In the genomic region with DNA sequence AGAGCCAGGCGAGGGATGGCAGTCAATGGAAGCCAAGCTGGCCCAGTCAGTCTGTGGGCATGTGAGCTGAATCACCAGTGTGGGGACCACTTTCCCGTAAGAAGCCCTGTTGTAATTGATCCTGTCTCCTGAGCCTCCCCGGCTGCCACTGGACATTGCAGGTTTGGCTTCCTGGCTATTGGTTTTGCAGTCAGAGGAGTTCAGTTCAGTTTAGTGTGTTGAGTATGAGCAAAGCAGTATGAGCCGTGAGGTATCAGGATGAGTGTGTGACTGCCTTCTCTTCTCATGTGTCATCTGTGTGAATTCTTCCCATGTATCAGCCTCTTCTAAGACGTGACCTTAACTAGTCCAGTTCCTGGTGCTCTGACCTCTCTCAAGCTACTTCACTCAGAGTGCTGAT, we compare ENCODE assay signal across 14 cellular contexts.
DNase-seq lines count a peak whose midpoint lies in the region; TF ChIP-seq lines count a peak whose summit lies in the region.
"Had no signal": no experiment of that assay in that cellular context is flagged by ENCODE, and none has a peak within 500 bp of the region (broad histone marks: within the 10 kb centered on the region; RNA-seq: fewer than 3 reads in every experiment).

No MANE protein-coding gene starts in this region.

- peak overlapping the region; percentile 44 to 61 for H3K27ac ChIP-seq in right atrium auricular region
- H3K27ac ChIP-seq: WERI-Rb-1 had no signal

- H3K36me3 ChIP-seq in right atrium auricular region = no peaks in the 10 kb centered on the region
- H3K36me3 ChIP-seq: WERI-Rb-1 had no signal

- H3K4me3 ChIP-seq in right atrium auricular region (no peak overlapping the region), retinal pigment epithelial cell (ENCODE audit: low read length) (no peak overlapping the region)
- H3K4me3 ChIP-seq: testis had no signal

- H3K27me3 ChIP-seq in right atrium auricular region = no peaks in the 10 kb centered on the region
- H3K27me3 ChIP-seq: testis had no signal

- no peak for TF ChIP-seq CTCF in right atrium auricular region (IDR thresholded peaks at IDR 0.05)
- no peak for TF ChIP-seq CTCF in retinal pigment epithelial cell (conservative IDR thresholded peaks at IDR 0.05; ENCODE audit: low read depth, low read length)
- no peak for TF ChIP-seq CTCF in GM13976 (IDR thresholded peaks at IDR 0.05; ENCODE audit: borderline replicate concordance, control extremely low read depth, extremely low read depth, insufficient read depth, missing control alignments)

- H3K4me1 ChIP-seq in right atrium auricular region = peaks cover 0 to 19% of the 10 kb centered on the region in 2 donors
- H3K4me1 ChIP-seq: testis had no signal

- in situ Hi-C loops in GM13976 (cut with MboI; ENCODE audit: low sequenced_read_pairs, unreplicated experiment) = no loop called here

- no peaks in the 10 kb centered on the region for H3K9me3 ChIP-seq in right atrium auricular region
- H3K9me3 ChIP-seq: testis had no signal

- DNase-seq in D341Med (ENCODE audit: low spot score) (peak; percentile 17), UCSD-AML1 (lab: John Stamatoyannopoulos, UW; ENCODE audit: unreplicated experiment) (peak; percentile 1), right atrium auricular region (ENCODE audit: low spot score) (no peak), retinal pigment epithelial cell (ENCODE audit: low read depth) (peak; percentile 12), GM13976 (ENCODE audit: low spot score) (no peak), CD1c-positive myeloid dendritic cell (ENCODE audit: extremely low spot score) (no peak), activated gamma-delta T cell (lab: John Stamatoyannopoulos, UW) (no peak)
- DNase-seq in stimulated activated CD4-positive, alpha-beta T cell treated with anti-CD3 and anti-CD28 coated beads, Interleukin-4, amount 100 ng/mL, for 24 hours = no peak
- DNase-seq: immature natural killer cell, NCI-H1092 treated with DMSO at 0.1 percent for 48 hours, NCI-H526 treated with DMSO at 0.1 percent for 48 hours, SIG-M5, testis, WERI-Rb-1 had no signal

Comparison
In these comparisons a context has a peak if more than half of its experiments do, and no peak if none do; other contexts are left out.
1. DNase-seq: peak in D341Med (single experiment), UCSD-AML1 (single experiment) and retinal pigment epithelial cell (single experiment); none in right atrium auricular region (single experiment), GM13976 (single experiment), CD1c-positive myeloid dendritic cell (single experiment), activated gamma-delta T cell (single experiment) and stimulated activated CD4-positive, alpha-beta T cell treated with anti-CD3 and anti-CD28 coated beads, Interleukin-4, amount 100 ng/mL, for 24 hours (single experiment).